Comparison of ENCODE assay signal across 12 cellular contexts in the genomic region with DNA sequence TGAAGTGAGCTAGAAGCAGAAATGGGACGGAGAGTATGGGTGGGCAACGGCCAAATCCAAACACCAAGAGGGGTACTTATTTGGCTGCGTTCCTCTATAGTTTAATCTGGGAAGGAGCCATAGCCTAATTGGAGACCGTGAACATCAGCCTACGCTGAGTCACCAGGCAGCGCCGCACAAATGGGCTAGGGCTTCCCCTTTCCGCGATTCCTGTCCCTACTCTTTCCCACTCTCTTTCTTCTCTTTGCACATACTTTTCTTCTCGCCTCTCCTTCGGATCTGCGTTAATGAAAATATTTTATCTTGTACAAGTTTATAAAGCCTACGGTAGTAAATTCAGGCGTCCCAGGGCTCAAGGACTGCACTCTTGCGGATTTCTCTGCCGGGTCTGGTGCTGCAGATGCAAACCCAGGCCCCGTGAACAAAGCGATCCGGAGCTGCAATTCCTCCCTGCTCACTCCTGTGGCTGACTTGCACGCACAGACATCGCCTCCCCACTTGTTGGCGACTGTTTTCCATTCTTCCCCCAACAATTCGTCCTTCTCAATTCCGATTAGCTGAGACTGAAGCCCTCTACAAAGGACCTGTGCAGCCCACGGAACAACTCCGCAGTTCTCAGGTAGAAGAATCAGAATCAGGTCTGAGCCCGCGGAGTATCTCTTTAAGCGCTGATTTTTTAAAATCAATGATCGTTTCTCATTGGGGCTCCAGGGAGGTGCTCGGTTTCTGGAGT. TPM values are rescaled to one million over a fixed set of nuclear protein-coding genes. Genes with fewer than 3 reads are reported as not detected.
DNase-seq lines count a peak whose midpoint lies in the region; ATAC-seq and TF ChIP-seq lines count a peak whose summit lies in the region.
"Had no signal": no experiment of that assay in that cellular context is flagged by ENCODE, and none has a peak within 500 bp of the region (broad histone marks: within the 10 kb centered on the region; RNA-seq: fewer than 3 reads in every experiment).

No MANE protein-coding gene starts in this region.

- no peak for ATAC-seq in right cardiac atrium
- ATAC-seq: mucosa of descending colon had no signal

- TF ChIP-seq POLR2A in esophagus squamous epithelium (IDR thresholded peaks at IDR 0.05) = no peak

- no peaks in the 10 kb centered on the region for H3F3A ChIP-seq in smooth muscle cell (ENCODE audit: low read depth)

- H3K36me3 ChIP-seq in HUES64 (ENCODE audit: insufficient read depth, low read length) (no peaks in the 10 kb centered on the region), smooth muscle cell (ENCODE audit: low read depth) (no peaks in the 10 kb centered on the region), esophagus squamous epithelium (no peaks in the 10 kb centered on the region)

- H3K79me2 ChIP-seq in smooth muscle cell (ENCODE audit: low read depth) = no peaks in the 10 kb centered on the region

- H3K9me3 ChIP-seq in HUES64 (ENCODE audit: insufficient read depth, low read depth, low read length) (no peaks in the 10 kb centered on the region), right cardiac atrium (ENCODE audit: control insufficient read depth, low read length) (no peaks in the 10 kb centered on the region), smooth muscle cell (replicated peaks; ENCODE audit: low read depth) (no peaks in the 10 kb centered on the region), esophagus squamous epithelium (peaks cover 0 to 20% (median 16%) of the 10 kb centered on the region in 3 donors)
- H3K9me3 ChIP-seq: mucosa of descending colon had no signal

- H3K9ac ChIP-seq in HUES64 (ENCODE audit: low read depth, low read length) = no peak overlapping the region
- no peak overlapping the region for H3K9ac ChIP-seq in smooth muscle cell (ENCODE audit: low read depth)

- 2% methylated on average over 29 of the region's 31 CpGs for WGBS in HUES64
- 5% methylated on average over 31 of the region's 31 CpGs for WGBS in right cardiac atrium
- 4% methylated on average over 31 of the region's 31 CpGs for WGBS in smooth muscle cell (ENCODE audit: low lambda C conversion rate)
- 14 to 18% methylated on average over 25 to 30 of the region's 31 CpGs for WGBS in esophagus squamous epithelium, 2 donors

- intact Hi-C loops in right cardiac atrium (cut with DNase I) = no loop called here
- intact Hi-C loops in esophagus squamous epithelium (cut with DNase I) = no loop called here

- peak overlapping the region; percentile 79 for H3K4me2 ChIP-seq in smooth muscle cell

- H3K4me1 ChIP-seq in HUES64 (ENCODE audit: insufficient read depth, low read length) (peaks cover 12% of the 10 kb centered on the region), right cardiac atrium (ENCODE audit: control insufficient read depth, insufficient read depth, low read length) (no peaks in the 10 kb centered on the region), smooth muscle cell (ENCODE audit: low read depth) (peaks cover under 1% of the 10 kb centered on the region), esophagus squamous epithelium (peaks cover under 1 to 22% (median 3%) of the 10 kb centered on the region in 3 donors)

- no peaks in the 10 kb centered on the region for H4K20me1 ChIP-seq in smooth muscle cell (ENCODE audit: low read depth)

- no peak overlapping the region for H2AFZ ChIP-seq in smooth muscle cell (ENCODE audit: low read depth)

- DNase-seq in astrocyte of the hippocampus (ENCODE audit: low read depth, low spot score) = peak; percentile 31
- peak; percentile 41 to 66 (median 62) for DNase-seq in right cardiac atrium
- DNase-seq in smooth muscle cell (lab: John Stamatoyannopoulos, UW; ENCODE audit: unreplicated experiment) = no peak
- DNase-seq in NCI-H510A treated with DMSO at 0.1 percent for 48 hours (lab: John Stamatoyannopoulos, UW) = no peak
- no peak for DNase-seq in GF-D8 (lab: John Stamatoyannopoulos, UW)
- DNase-seq in esophagus squamous epithelium (lab: John Stamatoyannopoulos, UW) = no peak
- DNase-seq in stimulated activated naive CD4-positive, alpha-beta T cell (lab: John Stamatoyannopoulos, UW) = no peak
- DNase-seq: activated CD8-positive, alpha-beta memory T cell treated with anti-CD3 and anti-CD28 coated beads, Interleukin-2, amount 50 U/mL, for 4 hours; mucosa of descending colon; NCI-H526 treated with DMSO at 0.1 percent for 48 hours; stimulated activated naive CD4-positive, alpha-beta T cell treated with Interleukin-2 at 50 U/mL for 16 hours had no signal

- TF ChIP-seq CTCF in smooth muscle cell (IDR thresholded peaks at IDR 0.05; ENCODE audit: borderline replicate concordance, insufficient read depth, poor library complexity, severe bottlenecking) (no peak), esophagus squamous epithelium (IDR thresholded peaks at IDR 0.05) (no peak)

- H3K27me3 ChIP-seq in HUES64 (ENCODE audit: insufficient read depth, low read length) (peaks cover 99% of the 10 kb centered on the region), right cardiac atrium (ENCODE audit: control insufficient read depth, insufficient read depth) (no peaks in the 10 kb centered on the region), smooth muscle cell (ENCODE audit: low read depth) (peaks cover 91% of the 10 kb centered on the region), esophagus squamous epithelium (peaks cover 9 to 100% (median 53%) of the 10 kb centered on the region in 4 donors)

- H3K4me3 ChIP-seq in HUES64 (ENCODE audit: low read length) = peak overlapping the region; percentile 37; the same call in 1 of the 2 replicates
- H3K4me3 ChIP-seq in right cardiac atrium (ENCODE audit: low read length) = peak overlapping the region; percentile 59
- peak overlapping the region; percentile 17 for H3K4me3 ChIP-seq in smooth muscle cell
- no peak overlapping the region for H3K4me3 ChIP-seq in esophagus squamous epithelium
- H3K4me3 ChIP-seq: mucosa of descending colon had no signal

- no peak overlapping the region for H3K27ac ChIP-seq in HUES64 (ENCODE audit: low read depth, low read length)
- peak overlapping the region; percentile 75 for H3K27ac ChIP-seq in right cardiac atrium (ENCODE audit: low read length)
- no peak overlapping the region for H3K27ac ChIP-seq in smooth muscle cell (ENCODE audit: low read depth)
- H3K27ac ChIP-seq in esophagus squamous epithelium = no peak overlapping the region

RNA-seq across cellular contexts. Expression of a gene that starts 4.2 kb away (rescaled TPM):
- 0.15 TPM for polyA plus RNA-seq in HUES64 (2013, experiment 1 of 2)
- not detected for polyA plus RNA-seq in HUES64 (2013, experiment 2 of 2)
- 10 to 100 TPM in 1 of 4 donors, 1 to 10 TPM in 3; 8.7 to 10.4 (median 9.5) TPM for total RNA-seq in right cardiac atrium
- polyA plus RNA-seq in right cardiac atrium = 5.7 TPM
- 2.3 TPM in 2 replicates for total RNA-seq in smooth muscle cell
- polyA plus RNA-seq in smooth muscle cell = 0.59 and 0.67 TPM in 2 replicates
- 1 to 10 TPM in 2 of 4 donors, under 1 TPM in 2; 0.15 to 4.4 (median 1.9) TPM for total RNA-seq in esophagus squamous epithelium

Comparison
In these comparisons a context has a peak if more than half of its experiments do, and no peak if none do; other contexts are left out.
1. H3K4me3 ChIP-seq: peak in HUES64 (single experiment), right cardiac atrium (single experiment) and smooth muscle cell (single experiment); none in esophagus squamous epithelium (0 of 4).
2. DNase-seq: peak in astrocyte of the hippocampus (single experiment) and right cardiac atrium (3 of 3); none in smooth muscle cell (single experiment), NCI-H510A treated with DMSO at 0.1 percent for 48 hours (single experiment), GF-D8 (single experiment), esophagus squamous epithelium (single experiment) and stimulated activated naive CD4-positive, alpha-beta T cell (0 of 6).